ENCODE assay signal across 2 cellular contexts in the genomic region with DNA sequence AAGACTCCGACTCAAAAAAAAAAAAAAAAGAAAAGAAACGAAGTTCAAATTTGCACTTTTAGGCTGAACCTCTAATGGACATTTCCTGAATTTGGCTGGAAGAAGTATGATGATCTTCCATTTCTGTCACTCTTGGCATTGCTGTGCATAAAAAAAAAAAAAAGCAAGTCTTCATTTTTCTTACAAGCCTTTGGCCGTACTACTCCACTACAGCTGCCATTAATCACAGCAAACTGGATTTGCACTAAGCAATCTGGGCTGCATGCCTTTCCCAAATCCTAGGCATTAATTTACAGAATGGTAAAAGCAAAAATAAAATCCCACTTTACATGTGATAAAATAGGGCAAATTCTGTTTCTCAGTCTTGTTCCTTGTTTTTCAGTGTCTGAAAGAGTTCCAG.
TF ChIP-seq lines count a peak whose summit lies in the region.

No MANE protein-coding gene starts in this region.

TF ChIP-seq in SK-N-SH treated with all-trans-retinoic acid at 6 μM for 48 hours, 23 proteins besides CTCF, POLR2A, EP300 and RAD21 (continued from another document):
- TF ChIP-seq PPARA (CRISPR knock-in tag; IDR thresholded peaks at IDR 0.05; ENCODE audit: borderline replicate concordance) (no peak), OSR1 (CRISPR knock-in tag; IDR thresholded peaks at IDR 0.05) (no peak), TCF4 (CRISPR knock-in tag; IDR thresholded peaks at IDR 0.05; ENCODE audit: borderline replicate concordance) (no peak), CSDC2 (CRISPR knock-in tag; IDR thresholded peaks at IDR 0.05) (no peak), ZFP30 (CRISPR knock-in tag; IDR thresholded peaks at IDR 0.05) (no peak), ZNF70 (CRISPR knock-in tag; IDR thresholded peaks at IDR 0.05) (no peak), ESRRG (CRISPR knock-in tag; IDR thresholded peaks at IDR 0.05) (no peak), ZNF8 (CRISPR knock-in tag; IDR thresholded peaks at IDR 0.05) (no peak), ISL1 (CRISPR knock-in tag; IDR thresholded peaks at IDR 0.05) (no peak), SNAI2 (CRISPR knock-in tag; IDR thresholded peaks at IDR 0.05) (no peak), ARNTL (CRISPR knock-in tag; IDR thresholded peaks at IDR 0.05; ENCODE audit: borderline replicate concordance, low read depth) (no peak)
- TF ChIP-seq, protein P1, sequence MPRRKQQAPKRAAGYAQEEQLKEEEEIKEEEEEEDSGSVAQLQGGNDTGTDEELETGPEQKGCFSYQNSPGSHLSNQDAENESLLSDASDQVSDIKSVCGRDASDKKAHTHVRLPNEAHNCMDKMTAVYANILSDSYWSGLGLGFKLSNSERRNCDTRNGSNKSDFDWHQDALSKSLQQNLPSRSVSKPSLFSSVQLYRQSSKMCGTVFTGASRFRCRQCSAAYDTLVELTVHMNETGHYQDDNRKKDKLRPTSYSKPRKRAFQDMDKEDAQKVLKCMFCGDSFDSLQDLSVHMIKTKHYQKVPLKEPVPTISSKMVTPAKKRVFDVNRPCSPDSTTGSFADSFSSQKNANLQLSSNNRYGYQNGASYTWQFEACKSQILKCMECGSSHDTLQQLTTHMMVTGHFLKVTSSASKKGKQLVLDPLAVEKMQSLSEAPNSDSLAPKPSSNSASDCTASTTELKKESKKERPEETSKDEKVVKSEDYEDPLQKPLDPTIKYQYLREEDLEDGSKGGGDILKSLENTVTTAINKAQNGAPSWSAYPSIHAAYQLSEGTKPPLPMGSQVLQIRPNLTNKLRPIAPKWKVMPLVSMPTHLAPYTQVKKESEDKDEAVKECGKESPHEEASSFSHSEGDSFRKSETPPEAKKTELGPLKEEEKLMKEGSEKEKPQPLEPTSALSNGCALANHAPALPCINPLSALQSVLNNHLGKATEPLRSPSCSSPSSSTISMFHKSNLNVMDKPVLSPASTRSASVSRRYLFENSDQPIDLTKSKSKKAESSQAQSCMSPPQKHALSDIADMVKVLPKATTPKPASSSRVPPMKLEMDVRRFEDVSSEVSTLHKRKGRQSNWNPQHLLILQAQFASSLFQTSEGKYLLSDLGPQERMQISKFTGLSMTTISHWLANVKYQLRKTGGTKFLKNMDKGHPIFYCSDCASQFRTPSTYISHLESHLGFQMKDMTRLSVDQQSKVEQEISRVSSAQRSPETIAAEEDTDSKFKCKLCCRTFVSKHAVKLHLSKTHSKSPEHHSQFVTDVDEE (CRISPR knock-in tag; IDR thresholded peaks at IDR 0.05), result no peak
- TF ChIP-seq, protein P2, sequence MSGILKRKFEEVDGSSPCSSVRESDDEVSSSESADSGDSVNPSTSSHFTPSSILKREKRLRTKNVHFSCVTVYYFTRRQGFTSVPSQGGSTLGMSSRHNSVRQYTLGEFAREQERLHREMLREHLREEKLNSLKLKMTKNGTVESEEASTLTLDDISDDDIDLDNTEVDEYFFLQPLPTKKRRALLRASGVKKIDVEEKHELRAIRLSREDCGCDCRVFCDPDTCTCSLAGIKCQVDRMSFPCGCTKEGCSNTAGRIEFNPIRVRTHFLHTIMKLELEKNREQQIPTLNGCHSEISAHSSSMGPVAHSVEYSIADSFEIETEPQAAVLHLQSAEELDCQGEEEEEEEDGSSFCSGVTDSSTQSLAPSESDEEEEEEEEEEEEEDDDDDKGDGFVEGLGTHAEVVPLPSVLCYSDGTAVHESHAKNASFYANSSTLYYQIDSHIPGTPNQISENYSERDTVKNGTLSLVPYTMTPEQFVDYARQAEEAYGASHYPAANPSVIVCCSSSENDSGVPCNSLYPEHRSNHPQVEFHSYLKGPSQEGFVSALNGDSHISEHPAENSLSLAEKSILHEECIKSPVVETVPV (CRISPR knock-in tag; IDR thresholded peaks at IDR 0.05), result no peak
TF ChIP-seq in SK-N-SH treated with all-trans-retinoic acid at 6 μM for 48 hours: peak in this region for 0.

TF ChIP-seq in SK-N-SH, 30 proteins besides CTCF, POLR2A, EP300 and RAD21 (continued from another document):
- TF ChIP-seq CHD2 (IDR thresholded peaks at IDR 0.05; ENCODE audit: low read length, partially characterized antibody) (no peak), JUND (IDR thresholded peaks at IDR 0.05) (no peak), GATA2 (CRISPR knock-in tag; IDR thresholded peaks at IDR 0.05) (no peak), POLR2AphosphoS5 (IDR thresholded peaks at IDR 0.05; ENCODE audit: low read depth, low read length) (no peak), YY1 (IDR thresholded peaks at IDR 0.05; ENCODE audit: low read depth) (no peak), ELF1 (IDR thresholded peaks at IDR 0.05) (no peak), EZH2phosphoT487 (IDR thresholded peaks at IDR 0.05; ENCODE audit: borderline replicate concordance, low read depth) (no peak), FOXM1 (IDR thresholded peaks at IDR 0.05; ENCODE audit: low read depth) (no peak)
- TF ChIP-seq, protein P3, sequence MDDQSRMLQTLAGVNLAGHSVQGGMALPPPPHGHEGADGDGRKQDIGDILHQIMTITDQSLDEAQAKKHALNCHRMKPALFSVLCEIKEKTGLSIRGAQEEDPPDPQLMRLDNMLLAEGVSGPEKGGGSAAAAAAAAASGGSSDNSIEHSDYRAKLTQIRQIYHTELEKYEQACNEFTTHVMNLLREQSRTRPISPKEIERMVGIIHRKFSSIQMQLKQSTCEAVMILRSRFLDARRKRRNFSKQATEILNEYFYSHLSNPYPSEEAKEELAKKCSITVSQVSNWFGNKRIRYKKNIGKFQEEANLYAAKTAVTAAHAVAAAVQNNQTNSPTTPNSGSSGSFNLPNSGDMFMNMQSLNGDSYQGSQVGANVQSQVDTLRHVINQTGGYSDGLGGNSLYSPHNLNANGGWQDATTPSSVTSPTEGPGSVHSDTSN (IDR thresholded peaks at IDR 0.05), result no peak
